Comparison of ENCODE assay signal across 7 cellular contexts in genomic region chr20:29514634-29515033, GRCh38.
DNase-seq lines count a peak whose midpoint lies in the region; ATAC-seq, FAIRE-seq and TF ChIP-seq lines count a peak whose summit lies in the region.
"Not testable (repeated sequence)": the region's sequence is repeated elsewhere in the genome, so short reads cannot be mapped to it uniquely, and the experiment has no call there.

No MANE protein-coding gene starts in this region.

- H3K36me3 ChIP-seq in RWPE2 (ENCODE audit: low read depth); kidney (ENCODE audit: control insufficient read depth in 1 of 2, insufficient read depth in 2 of 2, low read length in 2 of 2); lower lobe of right lung; sigmoid colon; tibial artery: not testable (repeated sequence)

- WGBS in sigmoid colon, 2 donors, result 75% methylated on average over 13 of the region's 13 CpGs

- H3K27me3 ChIP-seq in RWPE2 (ENCODE audit: insufficient read depth, poor library complexity, severe bottlenecking); lower lobe of right lung (ENCODE audit: low read depth); sigmoid colon; tibial artery: not testable (repeated sequence)

- not testable (repeated sequence) for H3K4me3 ChIP-seq in RWPE2 (ENCODE audit: severe bottlenecking); kidney (ENCODE audit: low read length in 2 of 2); lower lobe of right lung; sigmoid colon; tibial artery

- not testable (repeated sequence) for H3K4me3 Mint-ChIP-seq in chondrocyte (ENCODE audit: unreplicated experiment)

- TF ChIP-seq CTCF in RWPE2 (IDR thresholded peaks at IDR 0.05; ENCODE audit: poor library complexity, severe bottlenecking); chondrocyte (IDR thresholded peaks at IDR 0.05); kidney (IDR thresholded peaks at IDR 0.05; ENCODE audit: borderline replicate concordance, extremely low read depth, insufficient read depth); lower lobe of right lung (IDR thresholded peaks at IDR 0.05); sigmoid colon (IDR thresholded peaks at IDR 0.05); tibial artery (IDR thresholded peaks at IDR 0.05): not testable (repeated sequence)

- not testable (repeated sequence) for H3K27ac ChIP-seq in RWPE2 (ENCODE audit: poor library complexity, severe bottlenecking); kidney (ENCODE audit: low read depth in 2 of 2, low read length in 2 of 2); lower lobe of right lung; sigmoid colon; tibial artery

- H3K9me3 ChIP-seq in RWPE2 (ENCODE audit: severe bottlenecking); kidney (ENCODE audit: control insufficient read depth in 1 of 2, low read length in 2 of 2); sigmoid colon: not testable (repeated sequence)
- H3K9me3 ChIP-seq in lower lobe of right lung (peaks cover 20% of the 10 kb centered on the region), tibial artery (peaks cover 0 to 22% (median 13%) of the 10 kb centered on the region in 3 donors)

- peaks cover 22% of the 10 kb centered on the region for H3K9me3 Mint-ChIP-seq in chondrocyte (ENCODE audit: low read depth)

- TF ChIP-seq EP300 in sigmoid colon (IDR thresholded peaks at IDR 0.05), result not testable (repeated sequence)

- H3K27ac Mint-ChIP-seq in chondrocyte (ENCODE audit: unreplicated experiment), result not testable (repeated sequence)

- not testable (repeated sequence) for FAIRE-seq in kidney (lab: Jason Lieb, UNC)

- not testable (repeated sequence) for ATAC-seq in RWPE2 (ENCODE audit: low read depth); left cardiac atrium; lower lobe of right lung

- DNase-seq in RWPE2 (ENCODE audit: low spot score) (peak; percentile 70), chondrocyte (ENCODE audit: low spot score) (peak; percentile 96), left cardiac atrium (peak; percentile 17), kidney (peak; percentile 76), lower lobe of right lung (peak; percentile 50), sigmoid colon (peak; percentile 64), tibial artery (peak; percentile 21 to 67)

- not testable (repeated sequence) for H3K36me3 Mint-ChIP-seq in chondrocyte (ENCODE audit: low read depth)

- not testable (repeated sequence) for H3K4me1 ChIP-seq in RWPE2 (ENCODE audit: insufficient read depth, poor library complexity, severe bottlenecking); kidney (ENCODE audit: control insufficient read depth in 1 of 2, insufficient read depth in 1 of 2, low read depth in 1 of 2, low read length in 2 of 2); lower lobe of right lung; sigmoid colon; tibial artery

- not testable (repeated sequence) for TF ChIP-seq POLR2A in sigmoid colon (IDR thresholded peaks at IDR 0.05)

- intact Hi-C loops in left cardiac atrium (cut with DNase I); kidney (cut with DNase I); lower lobe of right lung (cut with DNase I); sigmoid colon (cut with DNase I); tibial artery (cut with DNase I; ENCODE audit: low total_unique reads): not testable (repeated sequence)

- H3K4me1 Mint-ChIP-seq in chondrocyte (ENCODE audit: low read depth), result not testable (repeated sequence)

- H3K9ac ChIP-seq in kidney (ENCODE audit: low read length in 2 of 2), result not testable (repeated sequence)

- not testable (repeated sequence) for H3K27me3 Mint-ChIP-seq in chondrocyte (ENCODE audit: low read depth)

Comparison
In these comparisons a context has a peak if more than half of its experiments do, and no peak if none do; other contexts are left out.
1. DNase-seq: peak in every context shown above with its lines; median percentile 96 in chondrocyte; 76 in kidney; 70 in RWPE2; 64 in sigmoid colon; 50 in lower lobe of right lung; 44 in tibial artery; 17 in left cardiac atrium.